Comparison of ENCODE assay signal across 39 cellular contexts in genomic region chr14:86824167-86824566, GRCh38.
"Had no signal": no experiment of that assay in that cellular context is flagged by ENCODE, and none has a peak within 500 bp of the region (broad histone marks: within the 10 kb centered on the region; RNA-seq: fewer than 3 reads in every experiment).

No MANE protein-coding gene starts in this region.

- H3K4me3 Mint-ChIP-seq: activated naive CD4-positive, alpha-beta T cell treated with anti-CD3 and anti-CD28 coated beads for 36 hours; activated naive CD4-positive, alpha-beta T cell treated with anti-CD3 and anti-CD28 coated beads, Interleukin-2, amount 10 ng/mL, durations not matched to agents 7 days and 5 days; activated naive CD4-positive, alpha-beta T cell treated with anti-CD3 and anti-CD28 coated beads, Interleukin-2, amount 50 U/mL, for 24 hours; activated naive CD8-positive, alpha-beta T cell; activated naive CD8-positive, alpha-beta T cell treated with anti-CD3 and anti-CD28 coated beads for 36 hours; activated naive CD8-positive, alpha-beta T cell treated with anti-CD3 and anti-CD28 coated beads, Interleukin-2, amount 10 ng/mL, durations not matched to agents 7 days and 5 days; activated naive CD8-positive, alpha-beta T cell treated with anti-CD3 and anti-CD28 coated beads, Interleukin-2, amount 50 U/mL, for 24 hours; activated T-cell treated with anti-CD3 and anti-CD28 coated beads, Interleukin-2, amount 50 U/mL, for 24 hours; activated T-cell treated with anti-CD3 and anti-CD28 coated beads, Interleukin-2, amount 50 U/mL, for 4 hours; activated T-cell treated with anti-CD3 and anti-CD28 coated beads, Interleukin-2, amount 50 U/mL, for 72 hours; activated T-helper 1 cell treated with anti-CD3 and anti-CD28 coated beads, Interleukin-12 subunit alpha, Interleukin-12 subunit beta, Interleukin-2, Interleukin-4 antibody, amounts not matched to agents 30 ng/mL and 10 ng/mL and 1 ng/mL, durations not matched to agents 14 hours and 24 hours and 36 hours; activated T-helper 17 cell treated with anti-CD3 and anti-CD28 coated beads, Interleukin-2, amount 50 U/mL, for 72 hours; brain; central memory CD8-positive, alpha-beta T cell had no signal

- H3K4me1 Mint-ChIP-seq: activated naive CD4-positive, alpha-beta T cell treated with anti-CD3 and anti-CD28 coated beads, Interleukin-2, amount 10 ng/mL, durations not matched to agents 7 days and 5 days; activated naive CD4-positive, alpha-beta T cell treated with anti-CD3 and anti-CD28 coated beads, Interleukin-2, amount 50 U/mL, for 24 hours; activated naive CD8-positive, alpha-beta T cell treated with anti-CD3 and anti-CD28 coated beads for 36 hours; activated naive CD8-positive, alpha-beta T cell treated with anti-CD3 and anti-CD28 coated beads, Interleukin-2, amount 10 ng/mL, durations not matched to agents 7 days and 5 days; activated naive CD8-positive, alpha-beta T cell treated with anti-CD3 and anti-CD28 coated beads, Interleukin-2, amount 50 U/mL, for 24 hours; activated T-helper 17 cell treated with anti-CD3 and anti-CD28 coated beads, Interleukin-2, amount 50 U/mL, for 72 hours; central memory CD8-positive, alpha-beta T cell had no signal

- ATAC-seq: activated naive CD4-positive, alpha-beta T cell treated with anti-CD3 and anti-CD28 coated beads, Interleukin-2, amount 50 U/mL, for 72 hours; activated naive CD8-positive, alpha-beta T cell treated with anti-CD3 and anti-CD28 coated beads, Interleukin-2, amount 50 U/mL, for 24 hours; activated T-cell treated with anti-CD3 and anti-CD28 coated beads, Interleukin-2, amount 50 U/mL, for 4 hours; activated T-cell treated with anti-CD3 and anti-CD28 coated beads, Interleukin-2, amount 50 U/mL, for 72 hours; activated T-helper 17 cell treated with anti-CD3 and anti-CD28 coated beads, Interleukin-2, amount 50 U/mL, for 72 hours; body of pancreas had no signal

- DNase-seq: activated effector memory CD4-positive, alpha-beta T cell treated with anti-CD3 and anti-CD28 coated beads, Interleukin-2, amount 50 U/mL, for 16 hours; activated effector memory CD4-positive, alpha-beta T cell treated with Interleukin-2 at 50 U/mL for 16 hours; activated gamma-delta T cell; activated gamma-delta T cell treated with Interleukin-2 at 50 U/mL for 16 hours; activated naive CD4-positive, alpha-beta T cell; activated naive CD4-positive, alpha-beta T cell treated with anti-CD3 and anti-CD28 coated beads for 36 hours; activated naive CD4-positive, alpha-beta T cell treated with anti-CD3 and anti-CD28 coated beads, Interleukin-2, amount 10 ng/mL, durations not matched to agents 7 days and 5 days; activated naive CD4-positive, alpha-beta T cell treated with anti-CD3 and anti-CD28 coated beads, Interleukin-2, amount 50 U/mL, for 16 hours; activated naive CD4-positive, alpha-beta T cell treated with Interleukin-2 at 50 U/mL for 16 hours; activated naive CD8-positive, alpha-beta T cell treated with anti-CD3 and anti-CD28 coated beads for 36 hours; activated naive CD8-positive, alpha-beta T cell treated with anti-CD3 and anti-CD28 coated beads, Interleukin-2, amount 10 ng/mL, durations not matched to agents 7 days and 5 days; activated naive CD8-positive, alpha-beta T cell treated with anti-CD3 and anti-CD28 coated beads, Interleukin-2, amount 50 U/mL, for 24 hours; activated T-cell treated with anti-CD3 and anti-CD28 coated beads for 4 hours; activated T-cell treated with anti-CD3 and anti-CD28 coated beads, Interleukin-2, amount 50 U/mL, for 1 hour; activated T-cell treated with anti-CD3 and anti-CD28 coated beads, Interleukin-2, amount 50 U/mL, for 24 hours; activated T-cell treated with anti-CD3 and anti-CD28 coated beads, Interleukin-2, amount 50 U/mL, for 4 hours; activated T-cell treated with anti-CD3 and anti-CD28 coated beads, Interleukin-2, amount 50 U/mL, for 48 hours; activated T-cell treated with anti-CD3 and anti-CD28 coated beads, Interleukin-2, amount 50 U/mL, for 72 hours; adrenal gland; amniotic stem cell; amygdala; anterior cingulate cortex; aorta; body of pancreas; brain microvascular endothelial cell; caudate nucleus; central memory CD4-positive, alpha-beta T cell; cerebellar nuclear complex had no signal

- H3K9me3 Mint-ChIP-seq: activated naive CD4-positive, alpha-beta T cell treated with anti-CD3 and anti-CD28 coated beads, Interleukin-2, amount 10 ng/mL, durations not matched to agents 7 days and 5 days; activated naive CD4-positive, alpha-beta T cell treated with anti-CD3 and anti-CD28 coated beads, Interleukin-2, amount 50 U/mL, for 24 hours; activated naive CD8-positive, alpha-beta T cell treated with anti-CD3 and anti-CD28 coated beads, Interleukin-2, amount 10 ng/mL, durations not matched to agents 7 days and 5 days; brain had no signal

- H3K27ac Mint-ChIP-seq: activated naive CD4-positive, alpha-beta T cell treated with anti-CD3 and anti-CD28 coated beads for 36 hours; activated naive CD4-positive, alpha-beta T cell treated with anti-CD3 and anti-CD28 coated beads, Interleukin-2, amount 10 ng/mL, durations not matched to agents 7 days and 5 days; activated naive CD4-positive, alpha-beta T cell treated with anti-CD3 and anti-CD28 coated beads, Interleukin-2, amount 50 U/mL, for 24 hours; activated naive CD4-positive, alpha-beta T cell treated with anti-CD3 and anti-CD28 coated beads, Interleukin-2, amount 50 U/mL, for 72 hours; activated naive CD8-positive, alpha-beta T cell; activated naive CD8-positive, alpha-beta T cell treated with anti-CD3 and anti-CD28 coated beads for 36 hours; activated naive CD8-positive, alpha-beta T cell treated with anti-CD3 and anti-CD28 coated beads, Interleukin-2, amount 10 ng/mL, durations not matched to agents 7 days and 5 days; activated naive CD8-positive, alpha-beta T cell treated with anti-CD3 and anti-CD28 coated beads, Interleukin-2, amount 50 U/mL, for 24 hours; activated T-cell treated with anti-CD3 and anti-CD28 coated beads, Interleukin-2, amount 50 U/mL, for 24 hours; activated T-cell treated with anti-CD3 and anti-CD28 coated beads, Interleukin-2, amount 50 U/mL, for 72 hours; activated T-helper 1 cell treated with anti-CD3 and anti-CD28 coated beads, Interleukin-12 subunit alpha, Interleukin-12 subunit beta, Interleukin-2, Interleukin-4 antibody, amounts not matched to agents 30 ng/mL and 10 ng/mL and 1 ng/mL, durations not matched to agents 14 hours and 24 hours and 36 hours; activated T-helper 17 cell treated with anti-CD3 and anti-CD28 coated beads, Interleukin-2, amount 50 U/mL, for 72 hours; activated T-helper 2 cell treated with anti-CD3 and anti-CD28 coated beads, Interferon-gamma antibody, Interleukin-2, Interleukin-4, amounts not matched to agents 10 μg/mL and 5 μg/mL and 100 μg/mL, durations not matched to agents 14 hours and 24 hours and 36 hours; brain had no signal

- H3K36me3 Mint-ChIP-seq: activated naive CD4-positive, alpha-beta T cell treated with anti-CD3 and anti-CD28 coated beads, Interleukin-2, amount 10 ng/mL, durations not matched to agents 7 days and 5 days; activated naive CD4-positive, alpha-beta T cell treated with anti-CD3 and anti-CD28 coated beads, Interleukin-2, amount 50 U/mL, for 24 hours; activated naive CD4-positive, alpha-beta T cell treated with anti-CD3 and anti-CD28 coated beads, Interleukin-2, amount 50 U/mL, for 72 hours; activated naive CD8-positive, alpha-beta T cell; activated naive CD8-positive, alpha-beta T cell treated with anti-CD3 and anti-CD28 coated beads for 36 hours; activated naive CD8-positive, alpha-beta T cell treated with anti-CD3 and anti-CD28 coated beads, Interleukin-2, amount 10 ng/mL, durations not matched to agents 7 days and 5 days; brain had no signal

- H3K4me3 ChIP-seq: adrenal gland, ascending aorta, body of pancreas, breast epithelium, cardiac muscle cell had no signal

- H3K27me3 Mint-ChIP-seq: activated naive CD4-positive, alpha-beta T cell treated with anti-CD3 and anti-CD28 coated beads, Interleukin-2, amount 10 ng/mL, durations not matched to agents 7 days and 5 days; activated naive CD4-positive, alpha-beta T cell treated with anti-CD3 and anti-CD28 coated beads, Interleukin-2, amount 50 U/mL, for 24 hours; activated naive CD8-positive, alpha-beta T cell; activated naive CD8-positive, alpha-beta T cell treated with anti-CD3 and anti-CD28 coated beads for 36 hours; activated naive CD8-positive, alpha-beta T cell treated with anti-CD3 and anti-CD28 coated beads, Interleukin-2, amount 10 ng/mL, durations not matched to agents 7 days and 5 days; activated T-cell treated with anti-CD3 and anti-CD28 coated beads, Interleukin-2, amount 50 U/mL, for 24 hours; activated T-helper 17 cell treated with anti-CD3 and anti-CD28 coated beads, Interleukin-2, amount 50 U/mL, for 72 hours; central memory CD8-positive, alpha-beta T cell had no signal
